1 cellular context compared by ENCODE assay signal in the genomic region with DNA sequence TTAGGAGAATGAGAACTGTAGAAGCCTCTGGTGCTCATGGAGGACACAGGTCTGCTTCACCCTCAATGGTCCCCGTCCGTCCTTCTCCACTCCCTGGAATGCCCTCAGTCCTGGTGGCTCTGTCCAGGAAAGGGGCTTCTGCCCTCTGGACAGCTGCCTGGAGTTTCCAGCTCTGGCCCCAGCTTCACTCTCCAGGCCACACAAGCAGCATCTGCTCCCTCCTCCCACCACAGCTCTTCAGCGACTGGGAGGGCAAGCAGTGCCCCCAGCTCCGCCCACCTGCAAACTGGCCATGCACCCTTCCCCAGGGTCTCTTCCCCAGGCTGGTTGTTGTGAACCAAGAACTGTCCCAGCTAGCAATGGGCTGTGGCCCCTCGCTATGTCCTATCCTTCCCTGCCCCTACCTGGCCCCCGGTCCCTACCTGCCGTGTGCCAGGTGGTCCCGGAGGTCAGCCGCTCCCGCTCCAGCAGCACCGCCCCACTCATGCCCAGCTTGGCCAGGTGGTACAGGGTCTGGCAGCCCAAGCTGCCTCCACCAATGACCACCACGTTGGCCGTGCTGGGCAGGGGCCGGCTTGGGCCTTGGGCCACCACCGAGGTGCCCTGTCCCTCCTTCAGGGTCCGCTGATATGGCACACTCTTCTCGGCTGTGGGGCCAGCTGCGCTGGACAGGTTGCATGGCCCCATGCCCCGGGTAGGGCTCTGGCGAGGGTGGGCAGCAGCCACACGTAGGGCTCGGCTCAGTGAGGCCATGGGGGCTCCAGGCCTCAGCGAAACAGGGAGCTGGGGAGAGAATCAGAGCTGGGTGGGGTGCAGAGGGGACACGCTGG.
TF ChIP-seq lines count a peak whose summit lies in the region.

No MANE protein-coding gene starts in this region.

TF ChIP-seq in SK-N-SH, 30 proteins besides CTCF, POLR2A, EP300 and RAD21 (continued from another document):
- no peak for TF ChIP-seq MXI1 (IDR thresholded peaks at IDR 0.05; ENCODE audit: low read depth, low read length)
- no peak for TF ChIP-seq SMC3 (IDR thresholded peaks at IDR 0.05; ENCODE audit: low read depth, low read length)
- no peak for TF ChIP-seq SIN3A (IDR thresholded peaks at IDR 0.05; ENCODE audit: borderline replicate concordance, low read depth, low read length)
- no peak for TF ChIP-seq TAF1 (IDR thresholded peaks at IDR 0.05; ENCODE audit: borderline replicate concordance, low read depth, low read length)
- TF ChIP-seq PBX3 (IDR thresholded peaks at IDR 0.05) = no peak
- no peak for TF ChIP-seq RXRA (IDR thresholded peaks at IDR 0.05; ENCODE audit: borderline replicate concordance, low read depth)
- no peak for TF ChIP-seq RFX5 (IDR thresholded peaks at IDR 0.05; ENCODE audit: low read length)
- no peak for TF ChIP-seq NFIC (IDR thresholded peaks at IDR 0.05; ENCODE audit: borderline replicate concordance)
- no peak for TF ChIP-seq FOSL2 (IDR thresholded peaks at IDR 0.05; ENCODE audit: borderline replicate concordance, low read depth)
- TF ChIP-seq ELF1 (IDR thresholded peaks at IDR 0.05) = no peak
- TF ChIP-seq MAX (IDR thresholded peaks at IDR 0.05; ENCODE audit: low read depth) = no peak
